ENCODE assay signal across 14 cellular contexts in genomic region chr18:36633961-36634412, GRCh38.
DNase-seq lines count a peak whose midpoint lies in the region; ATAC-seq, FAIRE-seq and TF ChIP-seq lines count a peak whose summit lies in the region.
"Had no signal": no experiment of that assay in that cellular context is flagged by ENCODE, and none has a peak within 500 bp of the region (broad histone marks: within the 10 kb centered on the region; RNA-seq: fewer than 3 reads in every experiment).

No MANE protein-coding gene starts in this region.

- H3K27ac ChIP-seq in brain microvascular endothelial cell, result no peak overlapping the region
- H3K27ac ChIP-seq: left ventricle myocardium inferior, PC-9 had no signal

- in situ Hi-C loops in brain microvascular endothelial cell (cut with HindIII; ENCODE audit: low pct_ligation_motif_present, low sequenced_read_pairs), result no loop called here

- DNase-seq in M059J (ENCODE audit: low read depth) (peak; percentile 65), bronchial epithelial cell (ENCODE audit: low read depth) (peak; percentile 8), brain microvascular endothelial cell (no peak), epidermal melanocyte (ENCODE audit: insufficient read length, low spot score) (no peak)
- no peak for DNase-seq in activated CD4-positive, alpha-beta T cell treated with anti-CD3 and anti-CD28 coated beads, Interleukin-2, amount 50 U/mL, for 1 hour
- no peak for DNase-seq in activated CD4-positive, alpha-beta T cell treated with anti-CD3 and anti-CD28 coated beads, Interleukin-2, amount 10 ng/mL, durations not matched to agents 24 days and 14 days
- DNase-seq: DMS53; foreskin melanocyte; left ventricle myocardium inferior; MM.1S; PC-9; stimulated activated naive CD8-positive, alpha-beta T cell treated with anti-CD3 and anti-CD28 coated beads, Interleukin-15, amount 100 ng/mL, for 72 hours had no signal

- no peaks in the 10 kb centered on the region for H3K4me1 Mint-ChIP-seq in activated CD4-positive, alpha-beta T cell treated with anti-CD3 and anti-CD28 coated beads, Interleukin-2, amount 10 ng/mL, durations not matched to agents 24 days and 14 days
- H3K4me1 Mint-ChIP-seq: stimulated activated naive CD8-positive, alpha-beta T cell treated with anti-CD3 and anti-CD28 coated beads, Interleukin-15, amount 100 ng/mL, for 72 hours had no signal

- H3K27me3 Mint-ChIP-seq in activated CD4-positive, alpha-beta T cell treated with anti-CD3 and anti-CD28 coated beads, Interleukin-2, amount 10 ng/mL, durations not matched to agents 24 days and 14 days, result peaks cover 2% of the 10 kb centered on the region

- ATAC-seq in GM18511 (IDR thresholded peaks at IDR 0.05; ENCODE audit: unreplicated experiment) (peak; percentile 38), HG02759 (IDR thresholded peaks at IDR 0.05; ENCODE audit: unreplicated experiment) (peak; percentile 18)
- ATAC-seq: stimulated activated naive CD8-positive, alpha-beta T cell treated with anti-CD3 and anti-CD28 coated beads, Interleukin-15, amount 100 ng/mL, for 72 hours had no signal

- no peaks in the 10 kb centered on the region for H3K36me3 Mint-ChIP-seq in activated CD4-positive, alpha-beta T cell treated with anti-CD3 and anti-CD28 coated beads, Interleukin-2, amount 10 ng/mL, durations not matched to agents 24 days and 14 days (ENCODE audit: low read depth)

- no peak overlapping the region for H3K27ac Mint-ChIP-seq in activated CD4-positive, alpha-beta T cell treated with anti-CD3 and anti-CD28 coated beads, Interleukin-2, amount 10 ng/mL, durations not matched to agents 24 days and 14 days
- H3K27ac Mint-ChIP-seq: stimulated activated naive CD8-positive, alpha-beta T cell treated with anti-CD3 and anti-CD28 coated beads, Interleukin-15, amount 100 ng/mL, for 72 hours had no signal

- H3K4me3 ChIP-seq in bronchial epithelial cell (ENCODE audit: low read depth, low read length) (no peak overlapping the region), brain microvascular endothelial cell (ENCODE audit: low read depth, low read length) (no peak overlapping the region)
- H3K4me3 ChIP-seq: left ventricle myocardium inferior, PC-9 had no signal

- H3K4me3 Mint-ChIP-seq in activated CD4-positive, alpha-beta T cell treated with anti-CD3 and anti-CD28 coated beads, Interleukin-2, amount 10 ng/mL, durations not matched to agents 24 days and 14 days, result no peak overlapping the region
- H3K4me3 Mint-ChIP-seq: stimulated activated naive CD8-positive, alpha-beta T cell treated with anti-CD3 and anti-CD28 coated beads, Interleukin-15, amount 100 ng/mL, for 72 hours had no signal

- intact Hi-C loops in activated CD4-positive, alpha-beta T cell treated with anti-CD3 and anti-CD28 coated beads, Interleukin-2, amount 10 ng/mL, durations not matched to agents 24 days and 14 days (cut with micrococcal nuclease), result no loop called here

- H3K36me3 ChIP-seq in bronchial epithelial cell (ENCODE audit: control insufficient read depth, insufficient read depth, low read length) (no peaks in the 10 kb centered on the region), brain microvascular endothelial cell (replicated peaks) (no peaks in the 10 kb centered on the region)
- H3K36me3 ChIP-seq: left ventricle myocardium inferior had no signal

- FAIRE-seq in bronchial epithelial cell (lab: Jason Lieb, UNC), result no peak

- TF ChIP-seq CTCF in bronchial epithelial cell (IDR thresholded peaks at IDR 0.05; ENCODE audit: insufficient read depth, low read length, severe bottlenecking) (no peak), brain microvascular endothelial cell (IDR thresholded peaks at IDR 0.05; ENCODE audit: low read depth, low read length, missing control alignments) (no peak)

- H3K9me3 Mint-ChIP-seq in activated CD4-positive, alpha-beta T cell treated with anti-CD3 and anti-CD28 coated beads, Interleukin-2, amount 10 ng/mL, durations not matched to agents 24 days and 14 days, result no peaks in the 10 kb centered on the region
- H3K9me3 Mint-ChIP-seq: stimulated activated naive CD8-positive, alpha-beta T cell treated with anti-CD3 and anti-CD28 coated beads, Interleukin-15, amount 100 ng/mL, for 72 hours had no signal

- H3K27me3 ChIP-seq in bronchial epithelial cell (ENCODE audit: control insufficient read depth, insufficient read depth, low read length) (no peaks in the 10 kb centered on the region), brain microvascular endothelial cell (replicated peaks) (no peaks in the 10 kb centered on the region)

Comparison
In these comparisons a context has a peak if more than half of its experiments do, and no peak if none do; other contexts are left out.
1. DNase-seq: peak in M059J (single experiment) and bronchial epithelial cell (single experiment); none in brain microvascular endothelial cell (single experiment), epidermal melanocyte (single experiment), activated CD4-positive, alpha-beta T cell treated with anti-CD3 and anti-CD28 coated beads, Interleukin-2, amount 50 U/mL, for 1 hour (single experiment) and activated CD4-positive, alpha-beta T cell treated with anti-CD3 and anti-CD28 coated beads, Interleukin-2, amount 10 ng/mL, durations not matched to agents 24 days and 14 days (single experiment).